17 cellular contexts compared by ENCODE assay signal in genomic region chr13:74036373-74036772, GRCh38.
DNase-seq lines count a peak whose midpoint lies in the region; ATAC-seq and TF ChIP-seq lines count a peak whose summit lies in the region.
"Had no signal": no experiment of that assay in that cellular context is flagged by ENCODE, and none has a peak within 500 bp of the region (broad histone marks: within the 10 kb centered on the region; RNA-seq: fewer than 3 reads in every experiment).

No MANE protein-coding gene starts in this region.

- H3K36me3 Mint-ChIP-seq in activated naive CD8-positive, alpha-beta T cell, result peaks cover 2% of the 10 kb centered on the region
- H3K36me3 Mint-ChIP-seq in activated naive CD8-positive, alpha-beta T cell treated with anti-CD3 and anti-CD28 coated beads, Interleukin-2, amount 50 U/mL, for 24 hours (ENCODE audit: low read depth), result peaks cover 11% of the 10 kb centered on the region
- H3K36me3 Mint-ChIP-seq in T-cell, result peaks cover 20% of the 10 kb centered on the region
- H3K36me3 Mint-ChIP-seq in stimulated activated memory B cell treated with anti-CD40 and anti-IgM and Interleukin-4, amounts not matched to agents 10 μg/mL and 1 μg/mL and 100 μg/mL, for 72 hours, result peaks cover 11% of the 10 kb centered on the region

- H3K27me3 ChIP-seq in iPS-18a (ENCODE audit: control insufficient read depth, insufficient read depth, low read length) (no peaks in the 10 kb centered on the region), uterus (no peaks in the 10 kb centered on the region), upper lobe of right lung (no peaks in the 10 kb centered on the region)
- H3K27me3 ChIP-seq: suprapubic skin had no signal

- H3K36me3 ChIP-seq in iPS-18a (ENCODE audit: control insufficient read depth, low read depth, low read length) (no peaks in the 10 kb centered on the region), uterus (no peaks in the 10 kb centered on the region), upper lobe of right lung (no peaks in the 10 kb centered on the region)
- H3K36me3 ChIP-seq: suprapubic skin had no signal

- intact Hi-C loops in uterus (cut with DNase I; ENCODE audit: low total_unique reads) (no loop called here), upper lobe of right lung (cut with DNase I) (no loop called here)

- H3K4me3 Mint-ChIP-seq in activated naive CD8-positive, alpha-beta T cell, result no peak overlapping the region
- H3K4me3 Mint-ChIP-seq in activated naive CD8-positive, alpha-beta T cell treated with anti-CD3 and anti-CD28 coated beads, Interleukin-2, amount 50 U/mL, for 24 hours, result no peak overlapping the region
- H3K4me3 Mint-ChIP-seq in T-cell, result no peak overlapping the region
- H3K4me3 Mint-ChIP-seq in stimulated activated memory B cell treated with anti-CD40 and anti-IgM and Interleukin-4, amounts not matched to agents 10 μg/mL and 1 μg/mL and 100 μg/mL, for 72 hours, result no peak overlapping the region
- H3K4me3 Mint-ChIP-seq: activated CD4-positive, alpha-beta T cell treated with anti-CD3 and anti-CD28 coated beads, Interleukin-2, amount 10 ng/mL, durations not matched to agents 7 days and 5 days had no signal

- H3K9me3 ChIP-seq in iPS-18a (ENCODE audit: control insufficient read depth, low read depth, low read length) (no peaks in the 10 kb centered on the region), uterus (no peaks in the 10 kb centered on the region), upper lobe of right lung (no peaks in the 10 kb centered on the region)
- H3K9me3 ChIP-seq: suprapubic skin had no signal

- TF ChIP-seq CTCF in uterus (IDR thresholded peaks at IDR 0.05) (no peak), upper lobe of right lung (IDR thresholded peaks at IDR 0.05) (no peak)

- H3K27ac ChIP-seq in iPS-18a (ENCODE audit: low read length) (peak overlapping the region; percentile 21), uterus (no peak overlapping the region), upper lobe of right lung (no peak overlapping the region)
- H3K27ac ChIP-seq: parathyroid adenoma, suprapubic skin had no signal

- H3K9me3 Mint-ChIP-seq in activated naive CD8-positive, alpha-beta T cell (ENCODE audit: low read depth), result no peaks in the 10 kb centered on the region
- no peaks in the 10 kb centered on the region for H3K9me3 Mint-ChIP-seq in activated naive CD8-positive, alpha-beta T cell treated with anti-CD3 and anti-CD28 coated beads, Interleukin-2, amount 50 U/mL, for 24 hours
- H3K9me3 Mint-ChIP-seq in T-cell, result no peaks in the 10 kb centered on the region
- H3K9me3 Mint-ChIP-seq in stimulated activated memory B cell treated with anti-CD40 and anti-IgM and Interleukin-4, amounts not matched to agents 10 μg/mL and 1 μg/mL and 100 μg/mL, for 72 hours, result no peaks in the 10 kb centered on the region
- H3K9me3 Mint-ChIP-seq: activated CD4-positive, alpha-beta T cell treated with anti-CD3 and anti-CD28 coated beads, Interleukin-2, amount 10 ng/mL, durations not matched to agents 7 days and 5 days had no signal

- H3K9ac ChIP-seq in iPS-18a (ENCODE audit: low read length), result peak overlapping the region; percentile 7
- H3K9ac ChIP-seq: parathyroid adenoma had no signal

- H3K27me3 Mint-ChIP-seq in activated naive CD8-positive, alpha-beta T cell, result no peaks in the 10 kb centered on the region
- no peaks in the 10 kb centered on the region for H3K27me3 Mint-ChIP-seq in activated naive CD8-positive, alpha-beta T cell treated with anti-CD3 and anti-CD28 coated beads, Interleukin-2, amount 50 U/mL, for 24 hours
- H3K27me3 Mint-ChIP-seq in T-cell, result no peaks in the 10 kb centered on the region
- H3K27me3 Mint-ChIP-seq in stimulated activated memory B cell treated with anti-CD40 and anti-IgM and Interleukin-4, amounts not matched to agents 10 μg/mL and 1 μg/mL and 100 μg/mL, for 72 hours, result no peaks in the 10 kb centered on the region
- H3K27me3 Mint-ChIP-seq: activated CD4-positive, alpha-beta T cell treated with anti-CD3 and anti-CD28 coated beads, Interleukin-2, amount 10 ng/mL, durations not matched to agents 7 days and 5 days had no signal

- CTCF ChIA-PET in T-cell (lab: Charles Lee), result interaction anchor here (0.6 to 1.1 kb wide), 2 partner anchors 10 to 11 kb away, joined by 3 to 4 read pairs; no protein-coding TSS in a partner anchor

- no peak for TF ChIP-seq POLR2A in uterus (IDR thresholded peaks at IDR 0.05)

- H3K4me1 ChIP-seq in iPS-18a (ENCODE audit: control insufficient read depth, low read depth, low read length) (peaks cover 27% of the 10 kb centered on the region), uterus (no peaks in the 10 kb centered on the region), upper lobe of right lung (no peaks in the 10 kb centered on the region)

- POLR2A ChIA-PET in T-cell (lab: Charles Lee), result interaction anchor here (0.5 to 1.0 kb wide), 2 partner anchors 12 to 80 kb away, joined by 5 to 29 read pairs; no protein-coding TSS in a partner anchor

- peaks cover 66% of the 10 kb centered on the region for H3K4me1 Mint-ChIP-seq in activated naive CD8-positive, alpha-beta T cell (ENCODE audit: low read depth)
- peaks cover 48% of the 10 kb centered on the region for H3K4me1 Mint-ChIP-seq in activated naive CD8-positive, alpha-beta T cell treated with anti-CD3 and anti-CD28 coated beads, Interleukin-2, amount 50 U/mL, for 24 hours
- H3K4me1 Mint-ChIP-seq in T-cell, result peaks cover 70 to 74% (median 71%) of the 10 kb centered on the region in 3 donors
- peaks cover 56% of the 10 kb centered on the region for H3K4me1 Mint-ChIP-seq in stimulated activated memory B cell treated with anti-CD40 and anti-IgM and Interleukin-4, amounts not matched to agents 10 μg/mL and 1 μg/mL and 100 μg/mL, for 72 hours

- no peak for ATAC-seq in activated naive CD8-positive, alpha-beta T cell treated with anti-CD3 and anti-CD28 coated beads, Interleukin-2, amount 50 U/mL, for 24 hours
- ATAC-seq in T-cell (replicated peaks in 1 of 4) (no peak), upper lobe of right lung (no peak)
- no peak for ATAC-seq in stimulated activated memory B cell treated with anti-CD40 and anti-IgM and Interleukin-4, amounts not matched to agents 10 μg/mL and 1 μg/mL and 100 μg/mL, for 72 hours

- H3K4me3 ChIP-seq in iPS-18a (ENCODE audit: low read length) (peak overlapping the region; percentile 26), uterus (no peak overlapping the region), upper lobe of right lung (no peak overlapping the region)
- H3K4me3 ChIP-seq: suprapubic skin had no signal

- peak overlapping the region; percentile 61 for H3K27ac Mint-ChIP-seq in activated naive CD8-positive, alpha-beta T cell
- H3K27ac Mint-ChIP-seq in activated naive CD8-positive, alpha-beta T cell treated with anti-CD3 and anti-CD28 coated beads, Interleukin-2, amount 50 U/mL, for 24 hours, result no peak overlapping the region
- peak overlapping the region; percentile 58 to 73 for H3K27ac Mint-ChIP-seq in T-cell
- H3K27ac Mint-ChIP-seq in stimulated activated memory B cell treated with anti-CD40 and anti-IgM and Interleukin-4, amounts not matched to agents 10 μg/mL and 1 μg/mL and 100 μg/mL, for 72 hours, result peak overlapping the region; percentile 40
- H3K27ac Mint-ChIP-seq: activated CD4-positive, alpha-beta T cell treated with anti-CD3 and anti-CD28 coated beads, Interleukin-2, amount 10 ng/mL, durations not matched to agents 7 days and 5 days had no signal

- DNase-seq in activated naive CD8-positive, alpha-beta T cell treated with anti-CD3 and anti-CD28 coated beads, Interleukin-2, amount 50 U/mL, for 24 hours, result no peak
- DNase-seq in T-cell (no peak), uterus (no peak), upper lobe of right lung (no peak), NCI-H524 (lab: John Stamatoyannopoulos, UW) (no peak)
- DNase-seq: activated CD4-positive, alpha-beta T cell treated with anti-CD3 and anti-CD28 coated beads, Interleukin-2, amount 10 ng/mL, durations not matched to agents 7 days and 5 days; activated T-cell treated with anti-CD3 and anti-CD28 coated beads, Interleukin-2, amount 50 U/mL, for 48 hours; DMS153; IMR-90; NCI-H1417; NCI-H524 treated with DMSO at 0.1 percent for 48 hours; stimulated activated CD4-positive, alpha-beta T cell treated with anti-CD3 and anti-CD28 coated beads, Interleukin-12 subunit alpha, Interleukin-12 subunit beta, amount 100 ng/mL, for 4 hours had no signal
